Comparison of ENCODE assay signal across 10 cellular contexts in genomic region chr3:124248471-124249028, GRCh38.
A peak's percentile ranks its signal among the peaks of the same experiment; 100 is the strongest.
DNase-seq lines count a peak whose midpoint lies in the region; ATAC-seq and TF ChIP-seq lines count a peak whose summit lies in the region.
"Had no signal": no experiment of that assay in that cellular context is flagged by ENCODE, and none has a peak within 500 bp of the region (broad histone marks: within the 10 kb centered on the region; RNA-seq: fewer than 3 reads in every experiment).

No MANE protein-coding gene starts in this region.

- ATAC-seq in left cardiac atrium, result peak; percentile 71 to 91

- peak; percentile 96 for DNase-seq in EH (ENCODE audit: low read depth)
- DNase-seq in left cardiac atrium, result peak; percentile 58
- peak; percentile 73 for DNase-seq in skeletal muscle cell (ENCODE audit: low read depth)
- no peak for DNase-seq in SIG-M5 (lab: John Stamatoyannopoulos, UW)
- no peak for DNase-seq in CD14-positive monocyte (ENCODE audit: low spot score)
- no peak for DNase-seq in NCI-H82 (lab: John Stamatoyannopoulos, UW)
- DNase-seq in activated CD4-positive, CD25-positive, alpha-beta regulatory T cell (lab: John Stamatoyannopoulos, UW), result no peak
- DNase-seq: DND-41, T-helper 2 cell had no signal

- TF ChIP-seq CTCF in CD14-positive monocyte (IDR thresholded peaks at IDR 0.05), result no peak

- no peak overlapping the region for H3K27ac Mint-ChIP-seq in CD14-positive monocyte

- peak overlapping the region; percentile 67 for H3K27ac ChIP-seq in angular gyrus (ENCODE audit: low read depth, low read length)

- peaks cover 5 to 22% (median 20%) of the 10 kb centered on the region in 3 donors for H3K27me3 Mint-ChIP-seq in CD14-positive monocyte (ENCODE audit: low read depth in 3 of 3)

- no peaks in the 10 kb centered on the region for H3K36me3 Mint-ChIP-seq in CD14-positive monocyte

- peaks cover 0 to 4% (median 0%) of the 10 kb centered on the region in 7 donors for H3K9me3 Mint-ChIP-seq in CD14-positive monocyte

- no peaks in the 10 kb centered on the region for H3K4me1 Mint-ChIP-seq in CD14-positive monocyte

- H3K4me3 Mint-ChIP-seq in CD14-positive monocyte, result peak overlapping the region in 1 of 2 donors; percentile 32

- intact Hi-C loops in left cardiac atrium (cut with DNase I) (loop anchor here in 1 of 2 donors (2.0 kb wide), 1 partner anchor 28 kb away; no protein-coding TSS in a partner anchor), CD14-positive monocyte (cut with micrococcal nuclease) (no loop called here)

- no peak overlapping the region for H3K4me3 ChIP-seq in skeletal muscle cell (ENCODE audit: low read depth, low read length)

Comparison
In these comparisons a context has a peak if more than half of its experiments do, and no peak if none do; other contexts are left out.
1. DNase-seq: peak in EH (single experiment), left cardiac atrium (single experiment) and skeletal muscle cell (single experiment); none in SIG-M5 (single experiment), CD14-positive monocyte (single experiment), NCI-H82 (single experiment) and activated CD4-positive, CD25-positive, alpha-beta regulatory T cell (0 of 4).